24 cellular contexts compared by ENCODE assay signal in genomic region chr11:118663929-118664328, GRCh38. TPM values are rescaled to one million over a fixed set of nuclear protein-coding genes. Genes with fewer than 3 reads are reported as not detected.
DNase-seq lines count a peak whose midpoint lies in the region; ATAC-seq, FAIRE-seq and TF ChIP-seq lines count a peak whose summit lies in the region.
"Had no signal": no experiment of that assay in that cellular context is flagged by ENCODE, and none has a peak within 500 bp of the region (broad histone marks: within the 10 kb centered on the region; RNA-seq: fewer than 3 reads in every experiment).

No MANE protein-coding gene starts in this region.

- H3K36me3 Mint-ChIP-seq in astrocyte (ENCODE audit: low read depth, unreplicated experiment) = peaks cover 5% of the 10 kb centered on the region
- no peaks in the 10 kb centered on the region for H3K36me3 Mint-ChIP-seq in T-helper 2 cell treated with Interferon-gamma antibody and Interleukin-4, amounts not matched to agents 5 μg/mL and 100 μg/mL, for 36 hours (ENCODE audit: low read depth)
- H3K36me3 Mint-ChIP-seq: CD4-positive, CD25-positive, alpha-beta regulatory T cell; CD8-positive, alpha-beta T cell had no signal

- H3K79me2 ChIP-seq in astrocyte (ENCODE audit: insufficient read depth, low read length) = no peaks in the 10 kb centered on the region

- no peaks in the 10 kb centered on the region for H3K9me3 Mint-ChIP-seq in astrocyte (ENCODE audit: unreplicated experiment)
- no peaks in the 10 kb centered on the region for H3K9me3 Mint-ChIP-seq in T-helper 2 cell treated with Interferon-gamma antibody and Interleukin-4, amounts not matched to agents 5 μg/mL and 100 μg/mL, for 36 hours
- H3K9me3 Mint-ChIP-seq: CD4-positive, CD25-positive, alpha-beta regulatory T cell; CD8-positive, alpha-beta T cell had no signal

- TF ChIP-seq POLR2A in body of pancreas (IDR thresholded peaks at IDR 0.05) = no peak

- H3K9me3 ChIP-seq in astrocyte (ENCODE audit: insufficient read depth, low read depth, low read length) (no peaks in the 10 kb centered on the region), body of pancreas (no peaks in the 10 kb centered on the region)
- H3K9me3 ChIP-seq: BLaER1, Caco-2 had no signal

- H4K20me1 ChIP-seq in astrocyte (ENCODE audit: insufficient read depth, low read length) = peaks cover 29% of the 10 kb centered on the region
- H4K20me1 ChIP-seq: BLaER1 had no signal

- H3K27me3 ChIP-seq in astrocyte (ENCODE audit: insufficient read depth, low read length) (no peaks in the 10 kb centered on the region), body of pancreas (no peaks in the 10 kb centered on the region)
- H3K27me3 ChIP-seq: BLaER1 had no signal

- no peak overlapping the region for H3K4me2 ChIP-seq in astrocyte (ENCODE audit: low read length)
- H3K4me2 ChIP-seq: BLaER1 had no signal

- 71 to 87% methylated on average over 3 of the region's 3 CpGs for WGBS in body of pancreas, 2 donors

- H3K27ac ChIP-seq in astrocyte (ENCODE audit: low read depth, low read length) = no peak overlapping the region
- no peak overlapping the region for H3K27ac ChIP-seq in body of pancreas
- H3K27ac ChIP-seq: 22Rv1, BLaER1, C4-2B had no signal

- H3K27me3 Mint-ChIP-seq in astrocyte (ENCODE audit: low read depth, unreplicated experiment) = no peaks in the 10 kb centered on the region
- no peaks in the 10 kb centered on the region for H3K27me3 Mint-ChIP-seq in T-helper 2 cell treated with Interferon-gamma antibody and Interleukin-4, amounts not matched to agents 5 μg/mL and 100 μg/mL, for 36 hours (ENCODE audit: low read depth)
- H3K27me3 Mint-ChIP-seq: CD4-positive, CD25-positive, alpha-beta regulatory T cell had no signal

- intact Hi-C loops in body of pancreas (cut with DNase I) = no loop called here

- H2AFZ ChIP-seq in astrocyte (ENCODE audit: low read depth, low read length) = no peak overlapping the region

- FAIRE-seq in astrocyte (lab: Jason Lieb, UNC) = no peak
- FAIRE-seq: A204.1, GM12891, H54 had no signal

- H3K4me1 Mint-ChIP-seq in astrocyte (ENCODE audit: low read depth, unreplicated experiment) = peaks cover 6% of the 10 kb centered on the region
- peaks cover 3% of the 10 kb centered on the region for H3K4me1 Mint-ChIP-seq in T-helper 2 cell treated with Interferon-gamma antibody and Interleukin-4, amounts not matched to agents 5 μg/mL and 100 μg/mL, for 36 hours (ENCODE audit: low read depth)

- peak; percentile 21 for DNase-seq in activated effector memory CD4-positive, alpha-beta T cell treated with anti-CD3 and anti-CD28 coated beads, Interleukin-2, amount 50 U/mL, for 16 hours
- DNase-seq in activated effector memory CD4-positive, alpha-beta T cell treated with Interleukin-2 at 50 U/mL for 16 hours = no peak
- DNase-seq in astrocyte (ENCODE audit: low read depth) (no peak), mesenteric fat pad (ENCODE audit: low spot score) (peak; percentile 2), body of pancreas (no peak), DMS114 treated with DMSO at 0.1 percent for 48 hours (lab: John Stamatoyannopoulos, UW; ENCODE audit: unreplicated experiment) (no peak)
- no peak for DNase-seq in T-helper 2 cell treated with Interferon-gamma antibody and Interleukin-4, amounts not matched to agents 5 μg/mL and 100 μg/mL, for 36 hours (ENCODE audit: low spot score)
- DNase-seq: CD4-positive, CD25-positive, alpha-beta regulatory T cell; CD8-positive, alpha-beta T cell; DMS79; EL; GF-D8; GOT3 had no signal

- TF ChIP-seq CTCF in astrocyte (IDR thresholded peaks at IDR 0.05; ENCODE audit: insufficient read depth, low read depth, low read length) (no peak), body of pancreas (IDR thresholded peaks at IDR 0.05) (no peak)

- H3K36me3 ChIP-seq in astrocyte (ENCODE audit: insufficient read depth, low read length) (no peaks in the 10 kb centered on the region), body of pancreas (replicated peaks in 1 of 2; ENCODE audit: insufficient read depth in 1 of 2, low read depth in 2 of 2) (no peaks in the 10 kb centered on the region)
- H3K36me3 ChIP-seq: BLaER1 had no signal

- no peak overlapping the region for H3K4me3 Mint-ChIP-seq in astrocyte (ENCODE audit: unreplicated experiment)
- H3K4me3 Mint-ChIP-seq in T-helper 2 cell treated with Interferon-gamma antibody and Interleukin-4, amounts not matched to agents 5 μg/mL and 100 μg/mL, for 36 hours = no peak overlapping the region
- H3K4me3 Mint-ChIP-seq: B cell; CD4-positive, CD25-positive, alpha-beta regulatory T cell; CD8-positive, alpha-beta T cell had no signal

- H3K9ac ChIP-seq in astrocyte (ENCODE audit: low read length) = no peak overlapping the region
- H3K9ac ChIP-seq: BLaER1 had no signal

- H3K27ac Mint-ChIP-seq in astrocyte (ENCODE audit: unreplicated experiment) = peak overlapping the region; percentile 26
- no peak overlapping the region for H3K27ac Mint-ChIP-seq in T-helper 2 cell treated with Interferon-gamma antibody and Interleukin-4, amounts not matched to agents 5 μg/mL and 100 μg/mL, for 36 hours
- H3K27ac Mint-ChIP-seq: B cell; CD4-positive, CD25-positive, alpha-beta regulatory T cell; CD8-positive, alpha-beta T cell had no signal

- ATAC-seq in body of pancreas (no peak), HG02970 (IDR thresholded peaks at IDR 0.05; ENCODE audit: low FRiP score, unreplicated experiment) (no peak)
- ATAC-seq: CD8-positive, alpha-beta T cell; HCT116 had no signal

- H3K4me3 ChIP-seq in astrocyte (ENCODE audit: insufficient read depth, low read depth, low read length) = no peak overlapping the region
- no peak overlapping the region for H3K4me3 ChIP-seq in body of pancreas
- H3K4me3 ChIP-seq: BLaER1 had no signal

- H3K4me1 ChIP-seq in astrocyte (ENCODE audit: insufficient read depth, low read length) (peaks cover 5% of the 10 kb centered on the region), body of pancreas (peaks cover 12% of the 10 kb centered on the region)

RNA-seq across cellular contexts. Expression of gene TREH, which starts 15.5 kb away (rescaled TPM):
- not detected in 2 replicates for total RNA-seq in astrocyte
- not detected for total RNA-seq in mesenteric fat pad
- 1 to 10 TPM in 1 of 2 donors, not detected in 1; 2.0 TPM for total RNA-seq in body of pancreas
- total RNA-seq: B cell; Caco-2; CD4-positive, CD25-positive, alpha-beta regulatory T cell; CD8-positive, alpha-beta T cell; G401 had no signal

RNA-seq across cellular contexts. Expression of gene PHLDB1, which starts 56.5 kb away (rescaled TPM):
- 179 and 194 TPM in 2 replicates for total RNA-seq in astrocyte
- total RNA-seq in mesenteric fat pad = 562 TPM
- total RNA-seq in body of pancreas = 100 to 1,000 TPM in 1 of 2 donors, 10 to 100 TPM in 1; 71.9 to 166 TPM

Comparison
In these comparisons a context has a peak if more than half of its experiments do, and no peak if none do; other contexts are left out.
1. DNase-seq: peak in activated effector memory CD4-positive, alpha-beta T cell treated with anti-CD3 and anti-CD28 coated beads, Interleukin-2, amount 50 U/mL, for 16 hours (single experiment) and mesenteric fat pad (single experiment); none in activated effector memory CD4-positive, alpha-beta T cell treated with Interleukin-2 at 50 U/mL for 16 hours (single experiment), astrocyte (single experiment), body of pancreas (0 of 4), T-helper 2 cell treated with Interferon-gamma antibody and Interleukin-4, amounts not matched to agents 5 μg/mL and 100 μg/mL, for 36 hours (single experiment) and DMS114 treated with DMSO at 0.1 percent for 48 hours (single experiment).